ENCODE assay signal across 23 cellular contexts in the genomic region with DNA sequence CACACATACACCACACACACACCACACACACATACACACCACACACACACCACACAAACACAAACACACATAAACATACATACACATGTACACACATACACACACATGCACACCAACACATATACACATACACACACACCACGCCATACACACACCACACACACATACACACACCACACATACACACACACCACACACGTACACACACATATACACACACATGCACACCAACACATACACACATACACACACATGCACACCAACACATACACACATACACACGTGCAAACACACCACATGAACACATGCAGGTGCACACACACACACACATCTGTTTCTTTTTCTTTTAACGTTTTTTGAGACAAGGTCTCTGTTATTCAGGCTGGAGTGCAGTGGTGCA. TPM values are rescaled to one million over a fixed set of nuclear protein-coding genes. Genes with fewer than 3 reads are reported as not detected.
DNase-seq lines count a peak whose midpoint lies in the region; ATAC-seq, FAIRE-seq and TF ChIP-seq lines count a peak whose summit lies in the region.
"Had no signal": no experiment of that assay in that cellular context is flagged by ENCODE, and none has a peak within 500 bp of the region (broad histone marks: within the 10 kb centered on the region; RNA-seq: fewer than 3 reads in every experiment).

No MANE protein-coding gene starts in this region.

- CTCF ChIA-PET in HepG2 (lab: Yijun Ruan, JAX; ENCODE audit: low intra/inter-chr PET ratio, low total read pairs): no interaction called here
- CTCF ChIA-PET in Panc1 (lab: Charles Lee): no interaction called here

- in situ Hi-C loops in HepG2 (cut with HindIII; ENCODE audit: extremely low pct_ligation_motif_present, low pct_unique_long_range_greater_than_20kb): no loop called here
- in situ Hi-C loops in Panc1 (cut with HindIII; ENCODE audit: low pct_unique_long_range_greater_than_20kb, low sequenced_read_pairs): no loop called here

- no peaks in the 10 kb centered on the region for H3K9me3 Mint-ChIP-seq in central memory CD8-positive, alpha-beta T cell

- peaks cover 14% of the 10 kb centered on the region for H3K27me3 Mint-ChIP-seq in central memory CD8-positive, alpha-beta T cell

- TF ChIP-seq EP300 in HepG2 (IDR thresholded peaks at IDR 0.05; ENCODE audit: low read depth in 2 of 2, low read length in 2 of 2): no peak
- TF ChIP-seq EP300 in HepG2 (CRISPR knock-in tag; IDR thresholded peaks at IDR 0.05; ENCODE audit: borderline replicate concordance): no peak

- FAIRE-seq in HepG2 (lab: Jason Lieb, UNC) (peak; percentile 86), urothelium cell line (lab: Jason Lieb, UNC) (peak; percentile 98)
- FAIRE-seq: A549, GM19239 had no signal

- no peaks in the 10 kb centered on the region for H3K36me3 Mint-ChIP-seq in central memory CD8-positive, alpha-beta T cell (ENCODE audit: insufficient read depth)

- H3K4me2 ChIP-seq in HepG2 (ENCODE audit: low read depth, low read length): no peak overlapping the region
- H3K4me2 ChIP-seq: A549 had no signal

- H2AFZ ChIP-seq in HepG2 (ENCODE audit: low read length): no peak overlapping the region

- H3K9ac ChIP-seq in HepG2 (ENCODE audit: insufficient read depth, low read depth, low read length): no peak overlapping the region

- H3K27ac ChIP-seq in HepG2 (ENCODE audit: extremely low read length, insufficient read depth, low read length) (no peak overlapping the region), right lobe of liver (no peak overlapping the region), Panc1 (ENCODE audit: low read length) (peak overlapping the region; percentile 62)
- H3K27ac ChIP-seq: A549, Peyer's patch, SJCRH30 had no signal

- intact Hi-C loops in HepG2 (cut with micrococcal nuclease; ENCODE audit: unreplicated experiment) (no loop called here), right lobe of liver (cut with DNase I) (no loop called here), Panc1 (cut with micrococcal nuclease; ENCODE audit: unreplicated experiment) (no loop called here)

- TF ChIP-seq RAD21 in HepG2 (CRISPR knock-in tag; IDR thresholded peaks at IDR 0.05): no peak

- H3K4me3 Mint-ChIP-seq in central memory CD8-positive, alpha-beta T cell: no peak overlapping the region
- H3K4me3 Mint-ChIP-seq: B cell had no signal

- DNase-seq in HepG2 (ENCODE audit: low spot score) (no peak), right lobe of liver (no peak), Panc1 (ENCODE audit: low read depth, low spot score) (no peak), urothelium cell line (ENCODE audit: low spot score) (no peak)
- DNase-seq in central memory CD8-positive, alpha-beta T cell (ENCODE audit: low spot score in 2 of 2): no peak
- DNase-seq in activated CD4-positive, CD25-positive, alpha-beta regulatory T cell (lab: John Stamatoyannopoulos, UW): no peak
- DNase-seq: H7, Karpas-422, MV-4-11, NCI-H1105 treated with DMSO at 0.1 percent for 48 hours, NCI-H2029 treated with DMSO at 0.1 percent for 48 hours, NCI-H226, NCI-H510A treated with DMSO at 0.1 percent for 48 hours, NCI-H748 treated with DMSO at 0.1 percent for 48 hours, Peyer's patch had no signal

- peak overlapping the region; percentile 7 for H3K27ac Mint-ChIP-seq in central memory CD8-positive, alpha-beta T cell (ENCODE audit: low read depth)
- H3K27ac Mint-ChIP-seq: B cell, IgD-negative memory B cell had no signal

- TF ChIP-seq CTCF in HepG2 (CRISPR knock-in tag; IDR thresholded peaks at IDR 0.05) (no peak), right lobe of liver (IDR thresholded peaks at IDR 0.05) (no peak), Panc1 (IDR thresholded peaks at IDR 0.05) (no peak)

- H3K4me1 Mint-ChIP-seq in central memory CD8-positive, alpha-beta T cell: peaks cover 1% of the 10 kb centered on the region
- H3K4me1 Mint-ChIP-seq: B cell had no signal

- ATAC-seq in HepG2: no peak
- no peak for ATAC-seq in right lobe of liver
- ATAC-seq in Panc1: no peak
- no peak for ATAC-seq in central memory CD8-positive, alpha-beta T cell (replicated peaks; ENCODE audit: extremely low read depth, poor library complexity, severe bottlenecking)
- no peak for ATAC-seq in GM19395 (IDR thresholded peaks at IDR 0.05; ENCODE audit: unreplicated experiment)
- ATAC-seq in GM21360 (IDR thresholded peaks at IDR 0.05; ENCODE audit: unreplicated experiment): no peak
- ATAC-seq: A549 had no signal

- WGBS in HepG2 (ENCODE audit: low lambda C conversion rate): 78% methylated on average over 4 of the region's 4 CpGs
- WGBS in right lobe of liver (ENCODE audit: insufficient coverage, low coverage, low lambda C conversion rate, missing lambda C conversion rate): 77% methylated on average over 3 of the region's 4 CpGs

- no peak for TF ChIP-seq POLR2A in HepG2 (IDR thresholded peaks at IDR 0.05; ENCODE audit: insufficient read depth in 1 of 2, low read depth in 2 of 2, low read length in 2 of 2)
- TF ChIP-seq POLR2A in right lobe of liver (IDR thresholded peaks at IDR 0.05): no peak

- H3K4me3 ChIP-seq in HepG2 (replicated peaks in 1 of 3; ENCODE audit: insufficient read depth in 1 of 3, low read depth in 2 of 3, low read length in 3 of 3) (no peak overlapping the region), right lobe of liver (no peak overlapping the region), Panc1 (ENCODE audit: low read depth in 2 of 2, low read length in 2 of 2) (no peak overlapping the region)
- H3K4me3 ChIP-seq: A549, Peyer's patch, SJCRH30 had no signal

- H3K27me3 ChIP-seq in HepG2 (ENCODE audit: control insufficient read depth in 1 of 2, insufficient read depth in 2 of 2, low read length in 2 of 2) (no peaks in the 10 kb centered on the region), right lobe of liver (no peaks in the 10 kb centered on the region), Panc1 (ENCODE audit: control insufficient read depth, insufficient read depth, low read length) (no peaks in the 10 kb centered on the region)
- H3K27me3 ChIP-seq: Peyer's patch, SJCRH30 had no signal

- H3K4me1 ChIP-seq in HepG2 (ENCODE audit: insufficient read depth, low read length): peaks cover 43% of the 10 kb centered on the region
- no peaks in the 10 kb centered on the region for H3K4me1 ChIP-seq in right lobe of liver
- peaks cover 9% of the 10 kb centered on the region for H3K4me1 ChIP-seq in Panc1 (ENCODE audit: control insufficient read depth, insufficient read depth, low read length)
- H3K4me1 ChIP-seq: A549, Peyer's patch, SJCRH30 had no signal

- H3K9me3 ChIP-seq in HepG2 (ENCODE audit: low read length) (no peaks in the 10 kb centered on the region), right lobe of liver (no peaks in the 10 kb centered on the region), Panc1 (ENCODE audit: control insufficient read depth, insufficient read depth, low read depth, low read length) (no peaks in the 10 kb centered on the region)
- H3K9me3 ChIP-seq: A549, Peyer's patch had no signal

- BruUV-seq in HepG2 (replicated peaks; lab: Mats Ljungman, UMichigan): no TSS peak
- BruUV-seq in Panc1 (replicated peaks; lab: Mats Ljungman, UMichigan): no TSS peak

- no peaks in the 10 kb centered on the region for H4K20me1 ChIP-seq in HepG2 (ENCODE audit: insufficient read depth, low read length)

- no peaks in the 10 kb centered on the region for H3K79me2 ChIP-seq in HepG2 (ENCODE audit: insufficient read depth, low read length)

- H3K36me3 ChIP-seq in HepG2 (replicated peaks in 1 of 2; ENCODE audit: control insufficient read depth in 1 of 2, insufficient read depth in 2 of 2, low read length in 2 of 2): no peaks in the 10 kb centered on the region
- no peaks in the 10 kb centered on the region for H3K36me3 ChIP-seq in right lobe of liver
- H3K36me3 ChIP-seq in Panc1 (ENCODE audit: control insufficient read depth, insufficient read depth, low read length): no peaks in the 10 kb centered on the region
- H3K36me3 ChIP-seq: Peyer's patch, SJCRH30 had no signal

- POLR2A ChIA-PET in HepG2 (lab: Yijun Ruan, JAX): no interaction called here
- POLR2A ChIA-PET in Panc1 (lab: Charles Lee): no interaction called here

TF ChIP-seq in HepG2, 621 proteins besides CTCF, POLR2A, EP300 and RAD21 (continues in another document):
- no peak for TF ChIP-seq ZNF33B (CRISPR knock-in tag; IDR thresholded peaks at IDR 0.05)
- TF ChIP-seq, protein P1, sequence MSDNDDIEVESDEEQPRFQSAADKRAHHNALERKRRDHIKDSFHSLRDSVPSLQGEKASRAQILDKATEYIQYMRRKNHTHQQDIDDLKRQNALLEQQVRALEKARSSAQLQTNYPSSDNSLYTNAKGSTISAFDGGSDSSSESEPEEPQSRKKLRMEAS (IDR thresholded peaks at IDR 0.05): no peak

RNA-seq across cellular contexts. Expression of gene SLC45A1, which starts 41.0 kb away (rescaled TPM):
- total RNA-seq in HepG2 (2016; rRNA removed; fragmentation: Illumina TruSeq; extraction: Trizol): not detected in 2 replicates
- not detected in 2 replicates for total RNA-seq in HepG2 (2016; cell fraction: cytosol; rRNA removed; fragmentation: Illumina TruSeq; extraction: Trizol; ENCODE audit: low read depth)
- not detected in 2 replicates for total RNA-seq in HepG2 (2016; cell fraction: insoluble cytoplasmic fraction; rRNA removed; fragmentation: Illumina TruSeq; extraction: Trizol)
- not detected in 2 replicates for total RNA-seq in HepG2 (2016; cell fraction: membrane; rRNA removed; fragmentation: Illumina TruSeq; extraction: Trizol)
- not detected in 2 replicates for total RNA-seq in HepG2 (2016; cell fraction: nucleus; rRNA removed; fragmentation: Illumina TruSeq; extraction: Trizol)
- 0.05 TPM in 1 of 2 replicates, not detected in the other for polyA plus RNA-seq in HepG2 (2011; rRNA removed)
- polyA plus RNA-seq in HepG2 (2011; cell fraction: cytosol; rRNA removed): 0.03 TPM in 1 of 2 replicates, not detected in the other
- 0.09 TPM in 1 of 2 replicates, not detected in the other for polyA plus RNA-seq in HepG2 (2011; cell fraction: nucleus; rRNA removed)
- not detected in 2 replicates for polyA plus RNA-seq in HepG2 (2012)
- not detected in 2 replicates for polyA plus RNA-seq in HepG2 (2016; cell fraction: cytosol; fragmentation: Illumina TruSeq; extraction: Trizol; ENCODE audit: low read depth)
- polyA plus RNA-seq in HepG2 (2016; cell fraction: insoluble cytoplasmic fraction; fragmentation: Illumina TruSeq; extraction: Trizol; ENCODE audit: low read depth): not detected in 2 replicates
- not detected in 2 replicates for polyA plus RNA-seq in HepG2 (2016; cell fraction: membrane; fragmentation: Illumina TruSeq; extraction: Trizol; ENCODE audit: low read depth)
- not detected in 2 replicates for polyA plus RNA-seq in HepG2 (2016; cell fraction: nucleus; fragmentation: Illumina TruSeq; extraction: Trizol; ENCODE audit: insufficient read depth, low read depth)
- not detected in 2 replicates for polyA minus RNA-seq in HepG2 (2011; rRNA and poly(A)+ RNA removed; ENCODE audit: low replicate concordance)
- not detected in 2 replicates for polyA minus RNA-seq in HepG2 (2011; cell fraction: cytosol; rRNA and poly(A)+ RNA removed)
- polyA minus RNA-seq in HepG2 (2011; cell fraction: nucleus; rRNA and poly(A)+ RNA removed): not detected in 2 replicates
- under 1 TPM in 5 of 6 experiments, not detected in 1; 0.13 to 0.53 (median 0.25) TPM for total RNA-seq in right lobe of liver
- 11.3 TPM for total RNA-seq in Panc1 (2021; ENCODE audit: unreplicated experiment)
- polyA plus RNA-seq in Panc1 (2012; ENCODE audit: insufficient read length): 49.4 TPM
- total RNA-seq: HT1080 had no signal
